ENCODE assay signal across 8 cellular contexts in genomic region chr12:31897791-31898503, GRCh38.
DNase-seq lines count a peak whose midpoint lies in the region; ATAC-seq lines count a peak whose summit lies in the region.

No MANE protein-coding gene starts in this region.

- peak overlapping the region; percentile 74 for H3K4me3 Mint-ChIP-seq in central memory CD8-positive, alpha-beta T cell
- H3K4me3 Mint-ChIP-seq in natural killer cell treated with Interleukin-12 subunit alpha and Interleukin-12 subunit beta and Interleukin-15 and Interleukin-18, amount 100 ng/mL, for 72 hours, result peak overlapping the region; percentile 90

- peaks cover 18% of the 10 kb centered on the region for H3K36me3 Mint-ChIP-seq in central memory CD8-positive, alpha-beta T cell (ENCODE audit: insufficient read depth)
- H3K36me3 Mint-ChIP-seq in natural killer cell treated with Interleukin-12 subunit alpha and Interleukin-12 subunit beta and Interleukin-15 and Interleukin-18, amount 100 ng/mL, for 72 hours, result peaks cover 59% of the 10 kb centered on the region

- H3K4me1 Mint-ChIP-seq in central memory CD8-positive, alpha-beta T cell, result peaks cover 61% of the 10 kb centered on the region
- H3K4me1 Mint-ChIP-seq in natural killer cell treated with Interleukin-12 subunit alpha and Interleukin-12 subunit beta and Interleukin-15 and Interleukin-18, amount 100 ng/mL, for 72 hours (ENCODE audit: low read depth in 2 of 2), result peaks cover 56 to 64% of the 10 kb centered on the region in 2 donors

- peaks cover 18% of the 10 kb centered on the region for H3K9me3 Mint-ChIP-seq in central memory CD8-positive, alpha-beta T cell
- peaks cover 14% of the 10 kb centered on the region for H3K9me3 Mint-ChIP-seq in natural killer cell treated with Interleukin-12 subunit alpha and Interleukin-12 subunit beta and Interleukin-15 and Interleukin-18, amount 100 ng/mL, for 72 hours

- peak; percentile 30 for DNase-seq in stimulated activated CD4-positive, alpha-beta T cell treated with anti-CD3 and anti-CD28 coated beads, Interleukin-4, amount 100 ng/mL, for 24 hours
- no peak for DNase-seq in stimulated activated CD4-positive, alpha-beta T cell treated with anti-CD3 and anti-CD28 coated beads, Interleukin-12 subunit alpha, Interleukin-12 subunit beta, amount 100 ng/mL, for 4 hours
- DNase-seq in NCI-H748 (lab: John Stamatoyannopoulos, UW; ENCODE audit: unreplicated experiment), result peak; percentile 85
- DNase-seq in central memory CD8-positive, alpha-beta T cell (ENCODE audit: low spot score in 2 of 2), result no peak
- DNase-seq in natural killer cell treated with Interleukin-12 subunit alpha and Interleukin-12 subunit beta and Interleukin-15 and Interleukin-18, amount 100 ng/mL, for 72 hours (ENCODE audit: low spot score), result peak; percentile 67
- no peak for DNase-seq in NCI-H524 treated with DMSO at 0.1 percent for 48 hours (lab: John Stamatoyannopoulos, UW)

- ATAC-seq in central memory CD8-positive, alpha-beta T cell (replicated peaks; ENCODE audit: extremely low read depth, poor library complexity, severe bottlenecking), result no peak
- ATAC-seq in natural killer cell treated with Interleukin-12 subunit alpha and Interleukin-12 subunit beta and Interleukin-15 and Interleukin-18, amount 100 ng/mL, for 72 hours, result peak in 1 of 2 donors; percentile 22
- ATAC-seq in HG02840 (IDR thresholded peaks at IDR 0.05; ENCODE audit: low FRiP score, unreplicated experiment) (no peak), HG02763 (IDR thresholded peaks at IDR 0.05; ENCODE audit: unreplicated experiment) (no peak)

- peak overlapping the region; percentile 99 for H3K27ac Mint-ChIP-seq in central memory CD8-positive, alpha-beta T cell (ENCODE audit: low read depth)
- H3K27ac Mint-ChIP-seq in natural killer cell treated with Interleukin-12 subunit alpha and Interleukin-12 subunit beta and Interleukin-15 and Interleukin-18, amount 100 ng/mL, for 72 hours, result peak overlapping the region; percentile 98 to 99

- H3K27me3 Mint-ChIP-seq in central memory CD8-positive, alpha-beta T cell, result no peaks in the 10 kb centered on the region
- no peaks in the 10 kb centered on the region for H3K27me3 Mint-ChIP-seq in natural killer cell treated with Interleukin-12 subunit alpha and Interleukin-12 subunit beta and Interleukin-15 and Interleukin-18, amount 100 ng/mL, for 72 hours

Comparison
In these comparisons a context has a peak if more than half of its experiments do, and no peak if none do; other contexts are left out.
1. DNase-seq: peak in stimulated activated CD4-positive, alpha-beta T cell treated with anti-CD3 and anti-CD28 coated beads, Interleukin-4, amount 100 ng/mL, for 24 hours (single experiment), NCI-H748 (single experiment) and natural killer cell treated with Interleukin-12 subunit alpha and Interleukin-12 subunit beta and Interleukin-15 and Interleukin-18, amount 100 ng/mL, for 72 hours (single experiment); none in stimulated activated CD4-positive, alpha-beta T cell treated with anti-CD3 and anti-CD28 coated beads, Interleukin-12 subunit alpha, Interleukin-12 subunit beta, amount 100 ng/mL, for 4 hours (single experiment), central memory CD8-positive, alpha-beta T cell (0 of 2) and NCI-H524 treated with DMSO at 0.1 percent for 48 hours (single experiment).